ENCODE assay signal across 1 cellular context in the genomic region with DNA sequence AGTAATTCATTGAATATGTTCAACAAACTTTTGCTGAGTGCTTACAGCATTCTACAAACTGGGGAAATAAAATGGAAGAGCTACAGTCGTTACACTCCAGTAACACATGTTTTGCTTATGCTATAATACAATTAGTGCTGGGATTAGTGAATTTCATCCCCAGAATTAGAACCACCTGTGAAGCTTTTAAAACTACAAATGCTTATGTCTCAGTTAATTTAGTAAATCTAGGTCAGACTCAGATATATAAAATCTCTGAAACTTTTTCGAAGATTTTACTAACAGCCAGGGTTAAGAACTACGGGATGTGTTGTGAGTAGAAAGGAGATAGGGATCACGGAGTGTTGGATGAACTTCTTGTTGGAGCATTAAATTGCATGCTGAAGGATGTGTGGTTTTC.
TF ChIP-seq lines count a peak whose summit lies in the region.

No MANE protein-coding gene starts in this region.

TF ChIP-seq in HepG2, 621 proteins besides CTCF, POLR2A, EP300 and RAD21:
- TF ChIP-seq KAT8 (CRISPR knock-in tag; IDR thresholded peaks at IDR 0.05) = no peak
- TF ChIP-seq, protein P1, sequence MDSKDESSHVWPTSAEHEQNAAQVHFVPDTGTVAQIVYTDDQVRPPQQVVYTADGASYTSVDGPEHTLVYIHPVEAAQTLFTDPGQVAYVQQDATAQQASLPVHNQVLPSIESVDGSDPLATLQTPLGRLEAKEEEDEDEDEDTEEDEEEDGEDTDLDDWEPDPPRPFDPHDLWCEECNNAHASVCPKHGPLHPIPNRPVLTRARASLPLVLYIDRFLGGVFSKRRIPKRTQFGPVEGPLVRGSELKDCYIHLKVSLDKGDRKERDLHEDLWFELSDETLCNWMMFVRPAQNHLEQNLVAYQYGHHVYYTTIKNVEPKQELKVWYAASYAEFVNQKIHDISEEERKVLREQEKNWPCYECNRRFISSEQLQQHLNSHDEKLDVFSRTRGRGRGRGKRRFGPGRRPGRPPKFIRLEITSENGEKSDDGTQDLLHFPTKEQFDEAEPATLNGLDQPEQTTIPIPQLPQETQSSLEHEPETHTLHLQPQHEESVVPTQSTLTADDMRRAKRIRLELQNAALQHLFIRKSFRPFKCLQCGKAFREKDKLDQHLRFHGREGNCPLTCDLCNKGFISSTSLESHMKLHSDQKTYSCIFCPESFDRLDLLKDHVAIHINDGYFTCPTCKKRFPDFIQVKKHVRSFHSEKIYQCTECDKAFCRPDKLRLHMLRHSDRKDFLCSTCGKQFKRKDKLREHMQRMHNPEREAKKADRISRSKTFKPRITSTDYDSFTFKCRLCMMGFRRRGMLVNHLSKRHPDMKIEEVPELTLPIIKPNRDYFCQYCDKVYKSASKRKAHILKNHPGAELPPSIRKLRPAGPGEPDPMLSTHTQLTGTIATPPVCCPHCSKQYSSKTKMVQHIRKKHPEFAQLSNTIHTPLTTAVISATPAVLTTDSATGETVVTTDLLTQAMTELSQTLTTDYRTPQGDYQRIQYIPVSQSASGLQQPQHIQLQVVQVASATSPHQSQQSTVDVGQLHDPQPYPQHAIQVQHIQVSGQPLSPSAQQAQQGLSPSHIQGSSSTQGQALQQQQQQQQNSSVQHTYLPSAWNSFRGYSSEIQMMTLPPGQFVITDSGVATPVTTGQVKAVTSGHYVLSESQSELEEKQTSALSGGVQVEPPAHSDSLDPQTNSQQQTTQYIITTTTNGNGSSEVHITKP (CRISPR knock-in tag; IDR thresholded peaks at IDR 0.05; ENCODE audit: low read depth) = no peak
- TF ChIP-seq ZKSCAN1 (IDR thresholded peaks at IDR 0.05; ENCODE audit: low read length) = no peak
- TF ChIP-seq BORCS8-MEF2B (CRISPR knock-in tag; IDR thresholded peaks at IDR 0.05) = no peak
- no peak for TF ChIP-seq ZNF446 (CRISPR knock-in tag; IDR thresholded peaks at IDR 0.05)
- TF ChIP-seq, protein P2, sequence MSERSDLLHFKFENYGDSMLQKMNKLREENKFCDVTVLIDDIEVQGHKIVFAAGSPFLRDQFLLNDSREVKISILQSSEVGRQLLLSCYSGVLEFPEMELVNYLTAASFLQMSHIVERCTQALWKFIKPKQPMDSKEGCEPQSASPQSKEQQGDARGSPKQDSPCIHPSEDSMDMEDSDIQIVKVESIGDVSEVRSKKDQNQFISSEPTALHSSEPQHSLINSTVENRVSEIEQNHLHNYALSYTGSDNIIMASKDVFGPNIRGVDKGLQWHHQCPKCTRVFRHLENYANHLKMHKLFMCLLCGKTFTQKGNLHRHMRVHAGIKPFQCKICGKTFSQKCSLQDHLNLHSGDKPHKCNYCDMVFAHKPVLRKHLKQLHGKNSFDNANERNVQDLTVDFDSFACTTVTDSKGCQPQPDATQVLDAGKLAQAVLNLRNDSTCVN (CRISPR knock-in tag; IDR thresholded peaks at IDR 0.05; ENCODE audit: borderline replicate concordance) = no peak
- no peak for TF ChIP-seq ZNF775 (CRISPR knock-in tag; IDR thresholded peaks at IDR 0.05; ENCODE audit: borderline replicate concordance)
- no peak for TF ChIP-seq ZNF570 (CRISPR knock-in tag; IDR thresholded peaks at IDR 0.05; ENCODE audit: borderline replicate concordance)
- TF ChIP-seq, protein P3, sequence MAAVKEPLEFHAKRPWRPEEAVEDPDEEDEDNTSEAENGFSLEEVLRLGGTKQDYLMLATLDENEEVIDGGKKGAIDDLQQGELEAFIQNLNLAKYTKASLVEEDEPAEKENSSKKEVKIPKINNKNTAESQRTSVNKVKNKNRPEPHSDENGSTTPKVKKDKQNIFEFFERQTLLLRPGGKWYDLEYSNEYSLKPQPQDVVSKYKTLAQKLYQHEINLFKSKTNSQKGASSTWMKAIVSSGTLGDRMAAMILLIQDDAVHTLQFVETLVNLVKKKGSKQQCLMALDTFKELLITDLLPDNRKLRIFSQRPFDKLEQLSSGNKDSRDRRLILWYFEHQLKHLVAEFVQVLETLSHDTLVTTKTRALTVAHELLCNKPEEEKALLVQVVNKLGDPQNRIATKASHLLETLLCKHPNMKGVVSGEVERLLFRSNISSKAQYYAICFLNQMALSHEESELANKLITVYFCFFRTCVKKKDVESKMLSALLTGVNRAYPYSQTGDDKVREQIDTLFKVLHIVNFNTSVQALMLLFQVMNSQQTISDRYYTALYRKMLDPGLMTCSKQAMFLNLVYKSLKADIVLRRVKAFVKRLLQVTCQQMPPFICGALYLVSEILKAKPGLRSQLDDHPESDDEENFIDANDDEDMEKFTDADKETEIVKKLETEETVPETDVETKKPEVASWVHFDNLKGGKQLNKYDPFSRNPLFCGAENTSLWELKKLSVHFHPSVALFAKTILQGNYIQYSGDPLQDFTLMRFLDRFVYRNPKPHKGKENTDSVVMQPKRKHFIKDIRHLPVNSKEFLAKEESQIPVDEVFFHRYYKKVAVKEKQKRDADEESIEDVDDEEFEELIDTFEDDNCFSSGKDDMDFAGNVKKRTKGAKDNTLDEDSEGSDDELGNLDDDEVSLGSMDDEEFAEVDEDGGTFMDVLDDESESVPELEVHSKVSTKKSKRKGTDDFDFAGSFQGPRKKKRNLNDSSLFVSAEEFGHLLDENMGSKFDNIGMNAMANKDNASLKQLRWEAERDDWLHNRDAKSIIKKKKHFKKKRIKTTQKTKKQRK (IDR thresholded peaks at IDR 0.05; ENCODE audit: low read length) = no peak
- TF ChIP-seq, protein P4, sequence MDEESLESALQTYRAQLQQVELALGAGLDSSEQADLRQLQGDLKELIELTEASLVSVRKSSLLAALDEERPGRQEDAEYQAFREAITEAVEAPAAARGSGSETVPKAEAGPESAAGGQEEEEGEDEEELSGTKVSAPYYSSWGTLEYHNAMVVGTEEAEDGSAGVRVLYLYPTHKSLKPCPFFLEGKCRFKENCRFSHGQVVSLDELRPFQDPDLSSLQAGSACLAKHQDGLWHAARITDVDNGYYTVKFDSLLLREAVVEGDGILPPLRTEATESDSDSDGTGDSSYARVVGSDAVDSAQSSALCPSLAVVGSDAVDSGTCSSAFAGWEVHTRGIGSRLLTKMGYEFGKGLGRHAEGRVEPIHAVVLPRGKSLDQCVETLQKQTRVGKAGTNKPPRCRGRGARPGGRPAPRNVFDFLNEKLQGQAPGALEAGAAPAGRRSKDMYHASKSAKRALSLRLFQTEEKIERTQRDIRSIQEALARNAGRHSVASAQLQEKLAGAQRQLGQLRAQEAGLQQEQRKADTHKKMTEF (CRISPR knock-in tag; IDR thresholded peaks at IDR 0.05) = no peak
